ENCODE assay signal across 8 cellular contexts in genomic region chrX:110003167-110004156, GRCh38. TPM values are rescaled to one million over a fixed set of nuclear protein-coding genes. Genes with fewer than 3 reads are reported as not detected.
DNase-seq lines count a peak whose midpoint lies in the region; ATAC-seq and TF ChIP-seq lines count a peak whose summit lies in the region.

No MANE protein-coding gene starts in this region.

- no peaks in the 10 kb centered on the region for H3K9me3 ChIP-seq in smooth muscle cell (replicated peaks; ENCODE audit: low read depth)

- H3K36me3 ChIP-seq in smooth muscle cell (ENCODE audit: low read depth) = no peaks in the 10 kb centered on the region

- no peak for ATAC-seq in activated naive CD8-positive, alpha-beta T cell treated with anti-CD3 and anti-CD28 coated beads, Interleukin-2, amount 50 U/mL, for 24 hours
- ATAC-seq in HG02885 (IDR thresholded peaks at IDR 0.05; ENCODE audit: poor library complexity, unreplicated experiment) = no peak

- no peaks in the 10 kb centered on the region for H3K9me3 Mint-ChIP-seq in activated naive CD8-positive, alpha-beta T cell treated with anti-CD3 and anti-CD28 coated beads, Interleukin-2, amount 50 U/mL, for 24 hours

- WGBS in smooth muscle cell (ENCODE audit: low lambda C conversion rate) = 51% methylated on average over 45 of the region's 46 CpGs

- H3K4me1 Mint-ChIP-seq in activated naive CD8-positive, alpha-beta T cell treated with anti-CD3 and anti-CD28 coated beads, Interleukin-2, amount 50 U/mL, for 24 hours = peaks cover 31% of the 10 kb centered on the region

- no peaks in the 10 kb centered on the region for H3K27me3 Mint-ChIP-seq in activated naive CD8-positive, alpha-beta T cell treated with anti-CD3 and anti-CD28 coated beads, Interleukin-2, amount 50 U/mL, for 24 hours

- no peaks in the 10 kb centered on the region for H3K79me2 ChIP-seq in smooth muscle cell (ENCODE audit: low read depth)

- peak overlapping the region; percentile 81 for H3K4me3 Mint-ChIP-seq in activated naive CD8-positive, alpha-beta T cell treated with anti-CD3 and anti-CD28 coated beads, Interleukin-2, amount 50 U/mL, for 24 hours

- no peak overlapping the region for H3K27ac ChIP-seq in smooth muscle cell (ENCODE audit: low read depth)

- no peaks in the 10 kb centered on the region for H4K20me1 ChIP-seq in smooth muscle cell (ENCODE audit: low read depth)

- H3F3A ChIP-seq in smooth muscle cell (ENCODE audit: low read depth) = no peaks in the 10 kb centered on the region

- peak overlapping the region; percentile 34 for H3K9ac ChIP-seq in smooth muscle cell (ENCODE audit: low read depth)

- H3K4me3 ChIP-seq in iPS-11a (ENCODE audit: low read depth, low read length) (peak overlapping the region; percentile 48), smooth muscle cell (peak overlapping the region; percentile 62)

- H3K27ac Mint-ChIP-seq in activated naive CD8-positive, alpha-beta T cell treated with anti-CD3 and anti-CD28 coated beads, Interleukin-2, amount 50 U/mL, for 24 hours = peak overlapping the region; percentile 71

- no peak for TF ChIP-seq CTCF in smooth muscle cell (IDR thresholded peaks at IDR 0.05; ENCODE audit: borderline replicate concordance, insufficient read depth, poor library complexity, severe bottlenecking)

- no peaks in the 10 kb centered on the region for H3K4me1 ChIP-seq in smooth muscle cell (ENCODE audit: low read depth)

- peak overlapping the region; percentile 90 for H3K4me2 ChIP-seq in smooth muscle cell

- H3K36me3 Mint-ChIP-seq in activated naive CD8-positive, alpha-beta T cell treated with anti-CD3 and anti-CD28 coated beads, Interleukin-2, amount 50 U/mL, for 24 hours (ENCODE audit: low read depth) = peaks cover 3% of the 10 kb centered on the region

- peak; percentile 4 for DNase-seq in activated gamma-delta T cell treated with Interleukin-2 at 50 U/mL for 16 hours
- DNase-seq in activated gamma-delta T cell (lab: John Stamatoyannopoulos, UW) = no peak
- peak; percentile 45 for DNase-seq in M059J (ENCODE audit: low read depth)
- DNase-seq in activated naive CD8-positive, alpha-beta T cell treated with anti-CD3 and anti-CD28 coated beads, Interleukin-2, amount 50 U/mL, for 24 hours = peak; percentile 10
- DNase-seq in smooth muscle cell (lab: John Stamatoyannopoulos, UW; ENCODE audit: unreplicated experiment) = no peak
- DNase-seq in DMS79 (lab: John Stamatoyannopoulos, UW) = no peak

- peak overlapping the region; percentile 66 for H2AFZ ChIP-seq in smooth muscle cell (ENCODE audit: low read depth)

- H3K27me3 ChIP-seq in smooth muscle cell (ENCODE audit: low read depth) = no peaks in the 10 kb centered on the region

RNA-seq across cellular contexts. Expression of gene TMEM164, which starts 0.5 kb away (rescaled TPM):
- total RNA-seq in M059J (2014; rRNA removed; shearing (Covaris generic)) = 32.6 and 33.4 TPM in 2 replicates
- 8.9 and 10.6 TPM in 2 replicates for total RNA-seq in smooth muscle cell
- 1.5 and 2.5 TPM in 2 replicates for polyA plus RNA-seq in smooth muscle cell

Comparison
In these comparisons a context has a peak if more than half of its experiments do, and no peak if none do; other contexts are left out.
1. DNase-seq: peak in activated gamma-delta T cell treated with Interleukin-2 at 50 U/mL for 16 hours (single experiment), M059J (single experiment) and activated naive CD8-positive, alpha-beta T cell treated with anti-CD3 and anti-CD28 coated beads, Interleukin-2, amount 50 U/mL, for 24 hours (single experiment); none in activated gamma-delta T cell (single experiment), smooth muscle cell (single experiment) and DMS79 (single experiment).